Comparison of ENCODE assay signal across 14 cellular contexts in genomic region chr5:35195472-35195852, GRCh38.
"Had no signal": no experiment of that assay in that cellular context is flagged by ENCODE, and none has a peak within 500 bp of the region (broad histone marks: within the 10 kb centered on the region; RNA-seq: fewer than 3 reads in every experiment).

No MANE protein-coding gene starts in this region.

- H3K4me1 ChIP-seq: ascending aorta had no signal

- H3K27ac Mint-ChIP-seq: activated naive CD4-positive, alpha-beta T cell treated with anti-CD3 and anti-CD28 coated beads, Interleukin-2, amount 10 ng/mL, durations not matched to agents 7 days and 5 days; activated T-helper 17 cell treated with anti-CD3 and anti-CD28 coated beads, Interleukin-2, amount 50 U/mL, for 72 hours had no signal

- H3K36me3 ChIP-seq: ascending aorta, breast epithelium, gastroesophageal sphincter, heart right ventricle, suprapubic skin had no signal

- H3K27me3 ChIP-seq: ascending aorta, breast epithelium, gastroesophageal sphincter, suprapubic skin had no signal

- ATAC-seq: activated T-helper 17 cell treated with anti-CD3 and anti-CD28 coated beads, Interleukin-2, amount 50 U/mL, for 72 hours; gastroesophageal sphincter; left lobe of liver had no signal

- H3K9me3 ChIP-seq: ascending aorta, breast epithelium, gastroesophageal sphincter, heart right ventricle, suprapubic skin had no signal

- H3K36me3 Mint-ChIP-seq: activated naive CD4-positive, alpha-beta T cell treated with anti-CD3 and anti-CD28 coated beads, Interleukin-2, amount 10 ng/mL, durations not matched to agents 7 days and 5 days had no signal

- DNase-seq: activated CD4-positive, CD25-positive, alpha-beta regulatory T cell treated with anti-CD3 and anti-CD28 coated beads, Interleukin-2, amount 50 U/mL, for 72 hours; activated naive CD4-positive, alpha-beta T cell treated with anti-CD3 and anti-CD28 coated beads, Interleukin-2, amount 10 ng/mL, durations not matched to agents 7 days and 5 days; activated T-cell treated with anti-CD3 and anti-CD28 coated beads for 4 hours; erythroblast; heart right ventricle; stimulated activated CD4-positive, alpha-beta T cell treated with anti-CD3 and anti-CD28 coated beads, Interleukin-2, amount 100 ng/mL, for 48 hours; stimulated activated naive CD4-positive, alpha-beta T cell treated with Interleukin-2 at 50 U/mL for 16 hours had no signal

- H3K9me3 Mint-ChIP-seq: activated naive CD4-positive, alpha-beta T cell treated with anti-CD3 and anti-CD28 coated beads, Interleukin-2, amount 10 ng/mL, durations not matched to agents 7 days and 5 days; activated T-helper 17 cell treated with anti-CD3 and anti-CD28 coated beads, Interleukin-2, amount 50 U/mL, for 72 hours; type B pancreatic cell had no signal

- H3K27ac ChIP-seq: ascending aorta, breast epithelium, gastroesophageal sphincter, suprapubic skin had no signal

- H3K4me1 Mint-ChIP-seq: activated naive CD4-positive, alpha-beta T cell treated with anti-CD3 and anti-CD28 coated beads, Interleukin-2, amount 10 ng/mL, durations not matched to agents 7 days and 5 days; activated T-helper 17 cell treated with anti-CD3 and anti-CD28 coated beads, Interleukin-2, amount 50 U/mL, for 72 hours had no signal

- H3K4me3 ChIP-seq: ascending aorta, breast epithelium, gastroesophageal sphincter, heart right ventricle, suprapubic skin had no signal

- H3K4me3 Mint-ChIP-seq: activated naive CD4-positive, alpha-beta T cell treated with anti-CD3 and anti-CD28 coated beads, Interleukin-2, amount 10 ng/mL, durations not matched to agents 7 days and 5 days; activated T-helper 17 cell treated with anti-CD3 and anti-CD28 coated beads, Interleukin-2, amount 50 U/mL, for 72 hours; type B pancreatic cell had no signal
